In the genomic region with DNA sequence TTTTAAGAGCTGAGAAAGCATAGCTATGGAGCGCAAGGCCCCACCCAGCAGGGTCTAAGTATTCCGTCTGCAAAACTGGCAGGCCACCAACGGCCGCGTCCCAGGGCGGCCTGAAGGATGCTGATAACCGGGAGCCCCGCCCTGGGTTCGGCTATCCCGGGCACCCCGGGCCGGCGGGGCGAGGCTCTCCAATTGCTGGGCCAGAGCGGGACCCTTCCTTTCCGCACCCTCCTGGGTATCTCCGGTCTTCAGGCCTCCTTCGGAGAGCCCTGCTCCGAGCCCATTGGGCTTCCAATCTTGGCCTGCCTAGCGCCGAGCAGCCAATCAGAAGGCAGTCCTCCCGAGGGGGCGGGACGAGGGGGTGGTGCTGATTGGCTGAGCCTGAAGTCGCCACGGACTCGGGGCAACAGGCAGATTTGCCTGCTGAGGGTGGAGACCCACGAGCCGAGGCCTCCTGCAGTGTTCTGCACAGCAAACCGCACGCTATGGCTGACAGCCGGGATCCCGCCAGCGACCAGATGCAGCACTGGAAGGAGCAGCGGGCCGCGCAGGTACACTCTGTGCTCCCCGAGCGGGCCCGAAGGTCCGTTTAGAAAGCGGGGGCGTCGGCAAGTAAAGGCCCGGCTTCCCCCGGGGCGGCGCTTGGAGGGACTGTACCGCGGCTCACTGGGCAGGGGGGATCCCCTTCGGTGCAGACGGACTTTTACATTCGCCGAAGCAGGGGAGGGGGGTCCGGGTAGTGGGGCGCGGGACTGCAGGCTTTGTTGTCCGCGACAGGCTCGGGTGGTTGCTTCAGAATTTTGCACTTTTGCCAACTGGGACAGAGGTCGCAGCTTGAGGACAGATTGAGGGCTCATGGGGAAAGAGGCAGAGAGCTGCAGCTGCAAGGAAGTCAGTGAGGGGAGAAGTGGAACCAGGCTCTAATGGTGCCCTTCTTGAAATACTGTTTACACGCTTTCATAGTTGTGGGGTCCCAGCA, we compare ENCODE assay signal across 8 cellular contexts. TPM values are rescaled to one million over a fixed set of nuclear protein-coding genes. Genes with fewer than 3 reads are reported as not detected.
A peak's percentile ranks its signal among the peaks of the same experiment; 100 is the strongest.
DNase-seq lines count a peak whose midpoint lies in the region; ATAC-seq and TF ChIP-seq lines count a peak whose summit lies in the region.

A gene (plus strand): TSS at position 406 of the 979 bp plus-strand sequence. CDS start 80 bp downstream, at position 486.

- ATAC-seq in HG03432 (IDR thresholded peaks at IDR 0.05; ENCODE audit: unreplicated experiment) = peak; percentile 98

- DNase-seq in AG20443 (ENCODE audit: low spot score) = peak; percentile 99
- peak; percentile 87 for DNase-seq in NCI-H510A (lab: John Stamatoyannopoulos, UW)
- DNase-seq in activated CD4-positive, alpha-beta T cell treated with anti-CD3 and anti-CD28 coated beads for 1 hour = peak; percentile 94
- peak; percentile 89 for DNase-seq in cerebellum (ENCODE audit: low spot score)
- DNase-seq in left kidney (ENCODE audit: low read depth, low spot score) = peak; percentile 99
- peak; percentile 93 to 95 for DNase-seq in stimulated activated CD4-positive, alpha-beta T cell treated with anti-CD3 and anti-CD28 coated beads, Interleukin-2, amount 100 ng/mL, for 48 hours

- TF ChIP-seq POLR2A in GM19099 (IDR thresholded peaks at IDR 0.05; ENCODE audit: extremely low read depth, insufficient read length, low read depth) = peak; percentile 78

RNA-seq across cellular contexts. Expression of the gene that starts here (rescaled TPM):
- total RNA-seq in cerebellum = 54.9 TPM

Comparison
In these comparisons a context has a peak if more than half of its experiments do, and no peak if none do; other contexts are left out.
1. Peak in every context shown above with its lines: DNase-seq and ATAC-seq.